Comparison of ENCODE assay signal across 22 cellular contexts in the genomic region with DNA sequence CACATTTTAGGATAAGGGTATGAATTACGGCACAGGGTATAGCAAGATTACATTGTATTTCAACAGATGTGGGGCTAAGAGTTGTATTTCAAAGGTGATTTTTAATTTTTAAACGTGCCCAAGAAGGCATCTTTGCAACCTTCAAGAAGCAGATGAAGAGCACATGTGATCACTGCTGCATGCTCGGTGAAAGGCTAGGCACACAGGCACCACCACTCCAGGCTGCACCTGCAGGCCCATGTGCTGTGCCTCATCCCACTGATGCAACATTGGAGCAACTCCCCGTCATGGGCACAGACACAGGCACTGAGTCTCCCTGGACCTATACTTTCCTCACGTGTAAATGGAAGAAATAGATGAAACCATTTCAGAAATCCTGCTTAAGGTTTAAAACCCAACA. TPM values are rescaled to one million over a fixed set of nuclear protein-coding genes. Genes with fewer than 3 reads are reported as not detected.
A peak's percentile ranks its signal among the peaks of the same experiment; 100 is the strongest.
DNase-seq lines count a peak whose midpoint lies in the region; ATAC-seq and TF ChIP-seq lines count a peak whose summit lies in the region.
"Had no signal": no experiment of that assay in that cellular context is flagged by ENCODE, and none has a peak within 500 bp of the region (broad histone marks: within the 10 kb centered on the region; RNA-seq: fewer than 3 reads in every experiment).

No MANE protein-coding gene starts in this region.

- 92% methylated on average over 5 of the region's 5 CpGs for WGBS in hepatocyte (ENCODE audit: low lambda C conversion rate, missing lambda C conversion rate)

- H3K27me3 ChIP-seq in hepatocyte (no peaks in the 10 kb centered on the region), MM.1S (replicated peaks; ENCODE audit: insufficient read depth, low read length) (no peaks in the 10 kb centered on the region)
- H3K27me3 ChIP-seq: SJCRH30, spleen, stomach, tibial nerve had no signal

- H3K4me1 ChIP-seq in hepatocyte (ENCODE audit: insufficient read depth), result no peaks in the 10 kb centered on the region
- no peaks in the 10 kb centered on the region for H3K4me1 ChIP-seq in MM.1S (ENCODE audit: low read length)
- H3K4me1 ChIP-seq: spleen had no signal

- H3K79me2 ChIP-seq in hepatocyte, result peaks cover 37% of the 10 kb centered on the region
- peaks cover 38% of the 10 kb centered on the region for H3K79me2 ChIP-seq in MM.1S (ENCODE audit: low read length)

- H3K9ac ChIP-seq in MM.1S (ENCODE audit: low read length), result no peak overlapping the region

- peak; percentile 49 to 66 for DNase-seq in SHP77 (lab: John Stamatoyannopoulos, UW)
- DNase-seq in SHP77 treated with DMSO at 0.1 percent for 48 hours (lab: John Stamatoyannopoulos, UW), result no peak
- no peak for DNase-seq in Calu3
- peak; percentile 33 for DNase-seq in OCI-M1 (lab: John Stamatoyannopoulos, UW)
- no peak for DNase-seq in hepatocyte (ENCODE audit: low spot score)
- DNase-seq in MM.1S, result no peak
- DNase-seq: activated CD4-positive, alpha-beta T cell treated with anti-CD3 and anti-CD28 coated beads, Interleukin-2, amount 50 U/mL, for 48 hours; activated naive CD4-positive, alpha-beta T cell; EL; H7; KBM-7; naive thymus-derived CD4-positive, alpha-beta T cell; NCI-H2227 treated with DMSO at 0.1 percent for 48 hours; PC-9; SJCRH30; spleen; stimulated activated CD4-positive, alpha-beta T cell treated with anti-CD3 and anti-CD28 coated beads, Interleukin-4, amount 100 ng/mL, for 4 hours; stomach had no signal

- peaks cover 14% of the 10 kb centered on the region for H3K36me3 Mint-ChIP-seq in Calu3 (ENCODE audit: insufficient read depth, unreplicated experiment)

- no peaks in the 10 kb centered on the region for H3K9me2 ChIP-seq in hepatocyte (replicated peaks; ENCODE audit: insufficient read depth)
- H3K9me2 ChIP-seq in MM.1S (replicated peaks; ENCODE audit: insufficient read depth, low read length), result no peaks in the 10 kb centered on the region

- CTCF ChIA-PET in Calu3 (lab: Charles Lee), result interaction anchor here (1.4 to 1.5 kb wide), 2 partner anchors 15 to 17 kb away, joined by 3 to 5 read pairs; no protein-coding TSS in a partner anchor

- H3K27ac ChIP-seq in hepatocyte (no peak overlapping the region), MM.1S (ENCODE audit: low read length) (no peak overlapping the region)
- H3K27ac ChIP-seq: PC-9, spleen, stomach, tibial nerve had no signal

- H4K20me1 ChIP-seq in hepatocyte (ENCODE audit: insufficient read depth, poor library complexity, severe bottlenecking), result no peaks in the 10 kb centered on the region
- H4K20me1 ChIP-seq in MM.1S (ENCODE audit: insufficient read depth, low read length), result peaks cover 5% of the 10 kb centered on the region; the same call in 1 of the 2 replicates

- H3K9me3 ChIP-seq in hepatocyte (ENCODE audit: low read depth) (no peaks in the 10 kb centered on the region), MM.1S (replicated peaks; ENCODE audit: insufficient read depth, low read length) (no peaks in the 10 kb centered on the region)
- H3K9me3 ChIP-seq: spleen, stomach, tibial nerve had no signal

- H3K4me2 ChIP-seq in hepatocyte, result peak overlapping the region; percentile 31
- H3K4me2 ChIP-seq in MM.1S (ENCODE audit: low read depth, low read length), result no peak overlapping the region
- H3K4me2 ChIP-seq: PC-9 had no signal

- peaks cover 13% of the 10 kb centered on the region for H3K4me1 Mint-ChIP-seq in Calu3 (ENCODE audit: low read depth, unreplicated experiment)

- no peaks in the 10 kb centered on the region for H3K9me3 Mint-ChIP-seq in Calu3 (ENCODE audit: low read depth, unreplicated experiment)
- H3K9me3 Mint-ChIP-seq: naive thymus-derived CD4-positive, alpha-beta T cell had no signal

- H2AFZ ChIP-seq in hepatocyte (no peak overlapping the region), MM.1S (ENCODE audit: low read length) (no peak overlapping the region)
- H2AFZ ChIP-seq: PC-9 had no signal

- ATAC-seq in HG02840 (IDR thresholded peaks at IDR 0.05; ENCODE audit: low FRiP score, unreplicated experiment), result no peak
- ATAC-seq in HG02642 (IDR thresholded peaks at IDR 0.05; ENCODE audit: poor library complexity, unreplicated experiment), result no peak
- ATAC-seq: naive thymus-derived CD4-positive, alpha-beta T cell had no signal

- H3K36me3 ChIP-seq in hepatocyte (replicated peaks; ENCODE audit: insufficient read depth, low read depth), result no peaks in the 10 kb centered on the region
- H3K36me3 ChIP-seq in MM.1S (replicated peaks; ENCODE audit: insufficient read depth, low read length), result peaks cover 29% of the 10 kb centered on the region

- TF ChIP-seq CTCF in Calu3 (IDR thresholded peaks at IDR 0.05; ENCODE audit: unreplicated experiment) (no peak), hepatocyte (IDR thresholded peaks at IDR 0.05; ENCODE audit: poor library complexity) (no peak), MM.1S (IDR thresholded peaks at IDR 0.05; ENCODE audit: low read length) (no peak)

- H3K4me3 ChIP-seq in hepatocyte (no peak overlapping the region), MM.1S (ENCODE audit: low read length) (no peak overlapping the region)
- H3K4me3 ChIP-seq: PC-9, SJCRH30, spleen, stomach, tibial nerve had no signal

- no TSS peak for BruUV-seq in Calu3 (replicated peaks; lab: Mats Ljungman, UMichigan)

- peak overlapping the region; percentile 88 for H3K27ac Mint-ChIP-seq in Calu3 (ENCODE audit: unreplicated experiment)
- H3K27ac Mint-ChIP-seq: B cell had no signal

- H3K27me3 Mint-ChIP-seq in Calu3 (ENCODE audit: unreplicated experiment), result no peaks in the 10 kb centered on the region
- H3K27me3 Mint-ChIP-seq: B cell; naive thymus-derived CD4-positive, alpha-beta T cell had no signal

- intact Hi-C loops in Calu3 (cut with micrococcal nuclease; ENCODE audit: unreplicated experiment), result no loop called here

- H3F3A ChIP-seq in MM.1S (ENCODE audit: insufficient read depth, low read length), result no peaks in the 10 kb centered on the region

- peak overlapping the region; percentile 63 for H3K4me3 Mint-ChIP-seq in Calu3 (ENCODE audit: low read depth, unreplicated experiment)
- H3K4me3 Mint-ChIP-seq: B cell had no signal

RNA-seq across cellular contexts. Expression of a gene that starts 23.5 kb away (rescaled TPM):
- total RNA-seq in Calu3 (2022) (61.7 and 70.8 TPM in 2 replicates), hepatocyte (45.8 and 61.6 TPM in 2 replicates)
- polyA plus RNA-seq in hepatocyte, result 50.4 and 55.2 TPM in 2 replicates

RNA-seq across cellular contexts. Expression of a gene that starts 39.8 kb away (rescaled TPM):
- total RNA-seq in Calu3 (2022) (56.7 and 58.1 TPM in 2 replicates), hepatocyte (68.5 and 77.2 TPM in 2 replicates)
- 97.0 and 107 TPM in 2 replicates for polyA plus RNA-seq in hepatocyte

Comparison
In these comparisons a context has a peak if more than half of its experiments do, and no peak if none do; other contexts are left out.
1. DNase-seq: peak in SHP77 (2 of 2) and OCI-M1 (single experiment); none in SHP77 treated with DMSO at 0.1 percent for 48 hours (single experiment), Calu3 (single experiment), hepatocyte (single experiment) and MM.1S (single experiment).